13 cellular contexts compared by ENCODE assay signal in genomic region chr13:94351292-94352000, GRCh38.
A peak's percentile ranks its signal among the peaks of the same experiment; 100 is the strongest.
DNase-seq lines count a peak whose midpoint lies in the region; ATAC-seq and TF ChIP-seq lines count a peak whose summit lies in the region.
"Had no signal": no experiment of that assay in that cellular context is flagged by ENCODE, and none has a peak within 500 bp of the region (broad histone marks: within the 10 kb centered on the region; RNA-seq: fewer than 3 reads in every experiment).

No MANE protein-coding gene starts in this region.

- no peaks in the 10 kb centered on the region for H3K36me3 Mint-ChIP-seq in activated naive CD4-positive, alpha-beta T cell treated with anti-CD3 and anti-CD28 coated beads, Interleukin-2, amount 50 U/mL, for 72 hours
- no peaks in the 10 kb centered on the region for H3K36me3 Mint-ChIP-seq in MCF 10A (ENCODE audit: insufficient read depth, unreplicated experiment)

- H3K9me3 Mint-ChIP-seq in activated naive CD4-positive, alpha-beta T cell treated with anti-CD3 and anti-CD28 coated beads, Interleukin-2, amount 50 U/mL, for 72 hours, result no peaks in the 10 kb centered on the region
- H3K9me3 Mint-ChIP-seq in MCF 10A (ENCODE audit: unreplicated experiment), result no peaks in the 10 kb centered on the region

- H3K36me3 ChIP-seq in mesenchymal stem cell (ENCODE audit: control insufficient read depth in 1 of 2, insufficient read depth in 2 of 2, low read depth in 1 of 2, low read length in 2 of 2), result no peaks in the 10 kb centered on the region
- no peaks in the 10 kb centered on the region for H3K36me3 ChIP-seq in upper lobe of right lung
- H3K36me3 ChIP-seq: lower lobe of right lung, sigmoid colon had no signal

- H3K4me3 ChIP-seq in mesenchymal stem cell (ENCODE audit: insufficient read depth in 1 of 2, low read depth in 1 of 2, low read length in 2 of 2) (peak overlapping the region in 1 of 2 experiments; percentile 68), upper lobe of right lung (no peak overlapping the region)
- H3K4me3 ChIP-seq: lower lobe of right lung, sigmoid colon had no signal

- H3K79me1 ChIP-seq in mesenchymal stem cell (replicated peaks; ENCODE audit: low read length, poor library complexity, severe bottlenecking), result no peaks in the 10 kb centered on the region

- TF ChIP-seq CTCF in upper lobe of right lung (IDR thresholded peaks at IDR 0.05) (no peak), MCF 10A (IDR thresholded peaks at IDR 0.05; ENCODE audit: unreplicated experiment) (no peak)

- no peaks in the 10 kb centered on the region for H3K27me3 ChIP-seq in mesenchymal stem cell (ENCODE audit: control insufficient read depth in 1 of 2, insufficient read depth in 1 of 2, low read length in 2 of 2)
- no peaks in the 10 kb centered on the region for H3K27me3 ChIP-seq in upper lobe of right lung
- H3K27me3 ChIP-seq: sigmoid colon had no signal

- peak overlapping the region in 1 of 2 experiments; percentile 41 for H3K4ac ChIP-seq in mesenchymal stem cell (ENCODE audit: low read depth in 1 of 2, low read length in 2 of 2)

- no peak overlapping the region for H3K23ac ChIP-seq in mesenchymal stem cell (ENCODE audit: low read length in 2 of 2)

- H3K9ac ChIP-seq in mesenchymal stem cell (ENCODE audit: low read length), result peak overlapping the region; percentile 80

- H3K27ac Mint-ChIP-seq in activated naive CD4-positive, alpha-beta T cell treated with anti-CD3 and anti-CD28 coated beads, Interleukin-2, amount 50 U/mL, for 72 hours, result peak overlapping the region in 1 of 2 donors; percentile 28
- no peak overlapping the region for H3K27ac Mint-ChIP-seq in MCF 10A (ENCODE audit: low read depth, unreplicated experiment)

- H2BK12ac ChIP-seq in mesenchymal stem cell (ENCODE audit: low read length in 2 of 2), result peak overlapping the region in 1 of 2 experiments; percentile 45

- H4K8ac ChIP-seq in mesenchymal stem cell (ENCODE audit: low read length), result no peak overlapping the region

- H2BK120ac ChIP-seq in mesenchymal stem cell (ENCODE audit: low read depth, low read length), result no peak overlapping the region

- peak overlapping the region in 1 of 2 experiments; percentile 46 for H3K18ac ChIP-seq in mesenchymal stem cell (ENCODE audit: low read depth in 1 of 2, low read length in 2 of 2)

- H2BK5ac ChIP-seq in mesenchymal stem cell (ENCODE audit: low read depth, low read length, poor library complexity, severe bottlenecking), result no peak overlapping the region

- ATAC-seq in activated naive CD4-positive, alpha-beta T cell treated with anti-CD3 and anti-CD28 coated beads, Interleukin-2, amount 50 U/mL, for 72 hours, result peak; percentile 74 to 79
- no peak for ATAC-seq in upper lobe of right lung

- no peak overlapping the region for H4K91ac ChIP-seq in mesenchymal stem cell (ENCODE audit: low read length)

- peak; percentile 48 for DNase-seq in GM04504 (ENCODE audit: low read depth)
- DNase-seq in HS-5 (ENCODE audit: low read depth), result peak; percentile 46
- DNase-seq in activated naive CD4-positive, alpha-beta T cell treated with anti-CD3 and anti-CD28 coated beads, Interleukin-2, amount 50 U/mL, for 72 hours (ENCODE audit: low spot score in 2 of 2), result no peak
- DNase-seq in mesenchymal stem cell, result peak; percentile 86
- DNase-seq in upper lobe of right lung, result no peak
- DNase-seq in NOMO-1 treated with dmso at 0.1 percent for 144 hours (lab: John Stamatoyannopoulos, UW; ENCODE audit: unreplicated experiment), result no peak
- no peak for DNase-seq in MCF 10A (ENCODE audit: unreplicated experiment)
- DNase-seq: activated CD8-positive, alpha-beta memory T cell treated with anti-CD3 and anti-CD28 coated beads, Interleukin-2, amount 50 U/mL, for 48 hours; effector CD4-positive, alpha-beta T cell; lower lobe of right lung; NCI-H1092 treated with DMSO at 0.1 percent for 48 hours; SHP77 treated with DMSO at 0.1 percent for 48 hours; sigmoid colon had no signal

- H3K4me3 Mint-ChIP-seq in MCF 10A (ENCODE audit: unreplicated experiment), result no peak overlapping the region

- no peak overlapping the region for H2AK5ac ChIP-seq in mesenchymal stem cell (ENCODE audit: low read length, severe bottlenecking)

- H3K4me1 Mint-ChIP-seq in MCF 10A (ENCODE audit: insufficient read depth, unreplicated experiment), result no peaks in the 10 kb centered on the region

- H3K9me3 ChIP-seq in mesenchymal stem cell (ENCODE audit: control insufficient read depth, low read length) (no peaks in the 10 kb centered on the region), upper lobe of right lung (no peaks in the 10 kb centered on the region)
- H3K9me3 ChIP-seq: lower lobe of right lung, sigmoid colon had no signal

- no peak overlapping the region for H3K4me2 ChIP-seq in mesenchymal stem cell (ENCODE audit: low read length, poor library complexity, severe bottlenecking)

- H3K27ac ChIP-seq in mesenchymal stem cell (ENCODE audit: low read length, poor library complexity, severe bottlenecking) (no peak overlapping the region), upper lobe of right lung (no peak overlapping the region)
- H3K27ac ChIP-seq: lower lobe of right lung, sigmoid colon had no signal

- intact Hi-C loops in upper lobe of right lung (cut with DNase I), result no loop called here
- intact Hi-C loops in MCF 10A (cut with micrococcal nuclease), result no loop called here

- H3K27me3 Mint-ChIP-seq in MCF 10A (ENCODE audit: insufficient read depth, unreplicated experiment), result no peaks in the 10 kb centered on the region

- no TSS peak for BruUV-seq in MCF 10A (replicated peaks; lab: Mats Ljungman, UMichigan)

- no peak overlapping the region for H2AFZ ChIP-seq in mesenchymal stem cell (ENCODE audit: low read depth, low read length)

- 24% methylated on average over 3 of the region's 5 CpGs for WGBS in mesenchymal stem cell

- POLR2A ChIA-PET in MCF 10A (lab: Yijun Ruan, JAX), result no interaction called here

- H3K14ac ChIP-seq in mesenchymal stem cell (ENCODE audit: low read length in 2 of 2), result no peak overlapping the region

- CTCF ChIA-PET in MCF 10A (lab: Yijun Ruan, JAX), result interaction anchor here (0.6 to 3.3 kb wide), 4 partner anchors 10 to 1272 kb away, joined by 3 to 12 read pairs (median 4); no protein-coding TSS in a partner anchor

- no peak overlapping the region for H2BK15ac ChIP-seq in mesenchymal stem cell (ENCODE audit: low read depth, poor library complexity, severe bottlenecking)

- H3K4me1 ChIP-seq in mesenchymal stem cell (ENCODE audit: control insufficient read depth, insufficient read depth, low read depth, low read length) (peaks cover 4% of the 10 kb centered on the region), upper lobe of right lung (no peaks in the 10 kb centered on the region)
- H3K4me1 ChIP-seq: lower lobe of right lung, sigmoid colon had no signal

Comparison
In these comparisons a context has a peak if more than half of its experiments do, and no peak if none do; other contexts are left out.
1. DNase-seq: peak in GM04504 (single experiment), HS-5 (single experiment) and mesenchymal stem cell (single experiment); none in activated naive CD4-positive, alpha-beta T cell treated with anti-CD3 and anti-CD28 coated beads, Interleukin-2, amount 50 U/mL, for 72 hours (0 of 2), upper lobe of right lung (single experiment), NOMO-1 treated with dmso at 0.1 percent for 144 hours (single experiment) and MCF 10A (single experiment).